ENCODE assay signal across 8 cellular contexts in genomic region chrX:71067727-71068051, GRCh38. TPM values are rescaled to one million over a fixed set of nuclear protein-coding genes. Genes with fewer than 3 reads are reported as not detected.
DNase-seq lines count a peak whose midpoint lies in the region; ATAC-seq and TF ChIP-seq lines count a peak whose summit lies in the region.

No MANE protein-coding gene starts in this region.

- CTCF ChIA-PET in A673 (lab: Charles Lee) = no interaction called here
- CTCF ChIA-PET in activated CD4-positive, alpha-beta memory T cell treated with anti-CD3 and anti-CD28 coated beads for 36 hours (lab: Charles Lee) = no interaction called here

- peaks cover 5% of the 10 kb centered on the region for H3K4me1 ChIP-seq in A673 (ENCODE audit: insufficient read depth, low read length, poor library complexity, severe bottlenecking)
- H3K4me1 ChIP-seq in hepatocyte (ENCODE audit: insufficient read depth) = peaks cover 5% of the 10 kb centered on the region
- H3K4me1 ChIP-seq in skeletal muscle tissue (ENCODE audit: control insufficient read depth in 3 of 3, insufficient read depth in 3 of 3, low read length in 3 of 3) = peaks cover 4 to 10% (median 5%) of the 10 kb centered on the region in 3 donors

- no peaks in the 10 kb centered on the region for H3K27me3 Mint-ChIP-seq in activated CD4-positive, alpha-beta memory T cell treated with anti-CD3 and anti-CD28 coated beads for 36 hours

- BruUV-seq in A673 (replicated peaks; lab: Mats Ljungman, UMichigan) = no TSS peak

- intact Hi-C loops in A673 (cut with micrococcal nuclease; ENCODE audit: unreplicated experiment) = no loop called here
- intact Hi-C loops in activated CD4-positive, alpha-beta memory T cell treated with anti-CD3 and anti-CD28 coated beads for 36 hours (cut with micrococcal nuclease) = loop anchor here (1.0 to 2.0 kb wide), 7 partner anchors 14 to 299 kb away; partner anchors contain the start of genes IL2RG, MED12, TAF1 and ZMYM3

- H3K4me1 Mint-ChIP-seq in activated CD4-positive, alpha-beta memory T cell treated with anti-CD3 and anti-CD28 coated beads for 36 hours (ENCODE audit: low read depth) = peaks cover 18% of the 10 kb centered on the region

- 30% methylated on average over 4 of the region's 11 CpGs for WGBS in hepatocyte (ENCODE audit: low lambda C conversion rate, missing lambda C conversion rate)

- TF ChIP-seq CTCF in A673 (conservative IDR thresholded peaks at IDR 0.05; ENCODE audit: low read depth, low read length) (no peak), hepatocyte (IDR thresholded peaks at IDR 0.05; ENCODE audit: poor library complexity) (no peak)

- ATAC-seq in GM21786 (IDR thresholded peaks at IDR 0.05; ENCODE audit: unreplicated experiment) = no peak

- H3K9me2 ChIP-seq in hepatocyte (replicated peaks; ENCODE audit: insufficient read depth) = no peaks in the 10 kb centered on the region

- no peaks in the 10 kb centered on the region for H4K20me1 ChIP-seq in hepatocyte (ENCODE audit: insufficient read depth, poor library complexity, severe bottlenecking)

- H3K36me3 ChIP-seq in A673 (ENCODE audit: insufficient read depth, low read length, poor library complexity, severe bottlenecking) (no peaks in the 10 kb centered on the region), H7 (replicated peaks; ENCODE audit: control insufficient read depth, insufficient read depth, low read length) (no peaks in the 10 kb centered on the region), hepatocyte (replicated peaks; ENCODE audit: insufficient read depth, low read depth) (no peaks in the 10 kb centered on the region), skeletal muscle tissue (ENCODE audit: control insufficient read depth in 3 of 3, insufficient read depth in 3 of 3, low read length in 3 of 3) (no peaks in the 10 kb centered on the region)

- H3K27me3 ChIP-seq in A673 (replicated peaks; ENCODE audit: insufficient read depth, low read depth, low read length, poor library complexity) (no peaks in the 10 kb centered on the region), H7 (ENCODE audit: control insufficient read depth, insufficient read depth, low read length) (no peaks in the 10 kb centered on the region), hepatocyte (no peaks in the 10 kb centered on the region), skeletal muscle tissue (ENCODE audit: control insufficient read depth in 3 of 3, insufficient read depth in 3 of 3, low read length in 3 of 3) (no peaks in the 10 kb centered on the region)

- H3K27ac ChIP-seq in A673 (ENCODE audit: low read depth, low read length, poor library complexity, severe bottlenecking) (peak overlapping the region; percentile 34), hepatocyte (peak overlapping the region; percentile 95), skeletal muscle tissue (ENCODE audit: low read depth, low read length) (peak overlapping the region; percentile 82)

- H3K4me3 ChIP-seq in A673 (ENCODE audit: low read depth, low read length, poor library complexity, severe bottlenecking) (peak overlapping the region; percentile 78), H7 (ENCODE audit: insufficient read depth, low read depth, low read length) (peak overlapping the region; percentile 65), hepatocyte (peak overlapping the region; percentile 64), skeletal muscle tissue (ENCODE audit: low read length in 3 of 3) (peak overlapping the region; percentile 81 to 82 (median 82))

- POLR2A ChIA-PET in A673 (lab: Charles Lee; ENCODE audit: low non-redundant PET) = interaction anchor here (0.6 kb wide), 1 partner anchor 88 kb away, joined by 5 read pairs; no protein-coding TSS in a partner anchor
- POLR2A ChIA-PET in activated CD4-positive, alpha-beta memory T cell treated with anti-CD3 and anti-CD28 coated beads for 36 hours (lab: Charles Lee) = interaction anchor here (1.0 to 1.5 kb wide), 4 partner anchors 9 to 298 kb away, joined by 4 to 8 read pairs (median 4); partner anchors contain the start of genes IL2RG, MED12 and TAF1

- peak overlapping the region; percentile 97 for H3K27ac Mint-ChIP-seq in activated CD4-positive, alpha-beta memory T cell treated with anti-CD3 and anti-CD28 coated beads for 36 hours

- no peaks in the 10 kb centered on the region for H3K9me3 Mint-ChIP-seq in activated CD4-positive, alpha-beta memory T cell treated with anti-CD3 and anti-CD28 coated beads for 36 hours

- peaks cover 43% of the 10 kb centered on the region for H3K79me2 ChIP-seq in hepatocyte

- H3K9me3 ChIP-seq in A673 (ENCODE audit: low read depth, low read length, poor library complexity, severe bottlenecking) (no peaks in the 10 kb centered on the region), hepatocyte (ENCODE audit: low read depth) (no peaks in the 10 kb centered on the region), skeletal muscle tissue (ENCODE audit: control insufficient read depth in 3 of 3, low read length in 3 of 3) (no peaks in the 10 kb centered on the region)

- peak overlapping the region; percentile 73 for H3K4me2 ChIP-seq in hepatocyte

- DNase-seq in A673 (ENCODE audit: low spot score) (peak; percentile 10), H7 (no peak), hepatocyte (ENCODE audit: low spot score) (no peak), T1000 (lab: John Stamatoyannopoulos, UW) (no peak), NCI-H1436 treated with DMSO at 0.1 percent for 48 hours (lab: John Stamatoyannopoulos, UW) (no peak)
- no peak for DNase-seq in activated CD4-positive, alpha-beta memory T cell treated with anti-CD3 and anti-CD28 coated beads for 36 hours

- peaks cover 11% of the 10 kb centered on the region for H3K36me3 Mint-ChIP-seq in activated CD4-positive, alpha-beta memory T cell treated with anti-CD3 and anti-CD28 coated beads for 36 hours

- H2AFZ ChIP-seq in hepatocyte = peak overlapping the region; percentile 67

- peak overlapping the region; percentile 95 for H3K4me3 Mint-ChIP-seq in activated CD4-positive, alpha-beta memory T cell treated with anti-CD3 and anti-CD28 coated beads for 36 hours

- peak overlapping the region; percentile 77 to 85 (median 81) for H3K9ac ChIP-seq in skeletal muscle tissue (ENCODE audit: low read depth in 1 of 3, low read length in 3 of 3)

RNA-seq across cellular contexts. Expression of gene SNX12, which starts 0.4 kb away (rescaled TPM):
- total RNA-seq in A673 (2021) (54.4 and 58.9 TPM in 2 replicates), hepatocyte (61.0 and 68.8 TPM in 2 replicates), skeletal muscle tissue (37.6 TPM)
- 66.3 and 85.8 TPM in 2 replicates for total RNA-seq in H7 (2014; rRNA removed; shearing (Covaris generic))
- 10 to 100 TPM; 42.1 to 42.5 TPM for total RNA-seq in activated CD4-positive, alpha-beta memory T cell treated with anti-CD3 and anti-CD28 coated beads for 36 hours
- polyA plus RNA-seq in hepatocyte = 7.5 and 8.3 TPM in 2 replicates

RNA-seq across cellular contexts. Expression of gene FOXO4, which starts 28.0 kb away (rescaled TPM):
- total RNA-seq in A673 (2021) (7.0 and 10.8 TPM in 2 replicates), hepatocyte (9.7 and 10.8 TPM in 2 replicates), skeletal muscle tissue (30.3 TPM)
- 15.4 and 18.6 TPM in 2 replicates for total RNA-seq in H7 (2014; rRNA removed; shearing (Covaris generic))
- 10 to 100 TPM in 1 of 2 experiments, 1 to 10 TPM in 1; 8.7 to 10.7 TPM for total RNA-seq in activated CD4-positive, alpha-beta memory T cell treated with anti-CD3 and anti-CD28 coated beads for 36 hours
- 3.5 and 6.3 TPM in 2 replicates for polyA plus RNA-seq in hepatocyte

RNA-seq across cellular contexts. Expression of gene CXorf65, which starts 38.9 kb away (rescaled TPM):
- total RNA-seq in A673 (2021) = not detected in 2 replicates
- total RNA-seq in H7 (2014; rRNA removed; shearing (Covaris generic)) = 3.8 TPM in 1 of 2 replicates, not detected in the other
- total RNA-seq in activated CD4-positive, alpha-beta memory T cell treated with anti-CD3 and anti-CD28 coated beads for 36 hours = 10 to 100 TPM; 12.0 to 12.6 TPM
- total RNA-seq in hepatocyte = not detected in 2 replicates
- not detected in 2 replicates for polyA plus RNA-seq in hepatocyte
- not detected for total RNA-seq in skeletal muscle tissue

RNA-seq across cellular contexts. Expression of gene IL2RG, which starts 43.7 kb away (rescaled TPM):
- total RNA-seq in A673 (2021) (2.8 and 3.0 TPM in 2 replicates), hepatocyte (7.1 and 14.1 TPM in 2 replicates), skeletal muscle tissue (1.0 TPM)
- total RNA-seq in H7 (2014; rRNA removed; shearing (Covaris generic)) = not detected in 2 replicates
- 100 to 1,000 TPM; 289 to 290 TPM for total RNA-seq in activated CD4-positive, alpha-beta memory T cell treated with anti-CD3 and anti-CD28 coated beads for 36 hours
- polyA plus RNA-seq in hepatocyte = 11.2 and 13.5 TPM in 2 replicates

RNA-seq across cellular contexts. Expression of gene MED12, which starts 50.7 kb away (rescaled TPM):
- total RNA-seq in A673 (2021) (51.6 and 63.3 TPM in 2 replicates), hepatocyte (24.9 and 32.7 TPM in 2 replicates), skeletal muscle tissue (37.6 TPM)
- total RNA-seq in H7 (2014; rRNA removed; shearing (Covaris generic)) = 19.0 and 24.1 TPM in 2 replicates
- 10 to 100 TPM; 46.9 to 50.1 TPM for total RNA-seq in activated CD4-positive, alpha-beta memory T cell treated with anti-CD3 and anti-CD28 coated beads for 36 hours
- 12.9 and 15.7 TPM in 2 replicates for polyA plus RNA-seq in hepatocyte

Comparison
In these comparisons a context has a peak if more than half of its experiments do, and no peak if none do; other contexts are left out.
1. H3K27ac ChIP-seq: peak in every context shown above with its lines; median percentile 95 in hepatocyte; 82 in skeletal muscle tissue; 34 in A673.